ENCODE assay signal across 9 cellular contexts in genomic region chr4:169008478-169008877, GRCh38. TPM values are rescaled to one million over a fixed set of nuclear protein-coding genes. Genes with fewer than 3 reads are reported as not detected.
DNase-seq lines count a peak whose midpoint lies in the region; ATAC-seq, FAIRE-seq and TF ChIP-seq lines count a peak whose summit lies in the region.
"Had no signal": no experiment of that assay in that cellular context is flagged by ENCODE, and none has a peak within 500 bp of the region (broad histone marks: within the 10 kb centered on the region; RNA-seq: fewer than 3 reads in every experiment).

No MANE protein-coding gene starts in this region.

- H3K9me3 ChIP-seq in PC-9 (ENCODE audit: insufficient read depth, low read depth): no peaks in the 10 kb centered on the region

- intact Hi-C loops in PC-9 (cut with micrococcal nuclease; ENCODE audit: unreplicated experiment): loop anchor here (5.0 kb wide), 1 partner anchor 826 kb away; no protein-coding TSS in a partner anchor

- no peak for DNase-seq in GM19239 (ENCODE audit: insufficient read length, low spot score)
- no peak for DNase-seq in PC-9
- DNase-seq in epithelial cell of prostate (ENCODE audit: low read depth, low spot score): no peak
- no peak for DNase-seq in GM13976 (ENCODE audit: low spot score)
- DNase-seq: activated CD8-positive, alpha-beta memory T cell treated with anti-CD3 and anti-CD28 coated beads, Interleukin-2, amount 50 U/mL, for 48 hours had no signal

- H3K27ac ChIP-seq in PC-9 (no peak overlapping the region), epithelial cell of prostate (peak overlapping the region; percentile 88), rectal smooth muscle tissue (ENCODE audit: low read depth, low read length) (no peak overlapping the region)

- POLR2A ChIA-PET in PC-9 (lab: Charles Lee; ENCODE audit: unreplicated experiment): no interaction called here

- ATAC-seq in HG03175 (IDR thresholded peaks at IDR 0.05; ENCODE audit: unreplicated experiment) (no peak), HG02981 (IDR thresholded peaks at IDR 0.05; ENCODE audit: unreplicated experiment) (no peak), GM18517 (IDR thresholded peaks at IDR 0.05; ENCODE audit: unreplicated experiment) (no peak)

- H3K27me3 ChIP-seq in PC-9 (ENCODE audit: insufficient read depth, low read depth) (no peaks in the 10 kb centered on the region), rectal smooth muscle tissue (ENCODE audit: control insufficient read depth, insufficient read depth, low read length) (no peaks in the 10 kb centered on the region)

- TF ChIP-seq CTCF in PC-9 (conservative IDR thresholded peaks at IDR 0.05): no peak
- TF ChIP-seq CTCF in GM13976 (IDR thresholded peaks at IDR 0.05; ENCODE audit: borderline replicate concordance, control extremely low read depth, extremely low read depth, insufficient read depth, missing control alignments): no peak

- H3K4me2 ChIP-seq in PC-9: peak overlapping the region; percentile 90

- H2AFZ ChIP-seq in PC-9: no peak overlapping the region

- CTCF ChIA-PET in PC-9 (lab: Charles Lee): no interaction called here

- in situ Hi-C loops in GM13976 (cut with MboI; ENCODE audit: low sequenced_read_pairs, unreplicated experiment): no loop called here

- BruUV-seq in PC-9 (replicated peaks; lab: Mats Ljungman, UMichigan): no TSS peak

- peak; percentile 64 for FAIRE-seq in GM19239 (lab: Jason Lieb, UNC)

- no peaks in the 10 kb centered on the region for H4K20me1 ChIP-seq in PC-9 (ENCODE audit: insufficient read depth)

- H3K9me2 ChIP-seq in PC-9 (ENCODE audit: insufficient read depth): no peaks in the 10 kb centered on the region

- 0 out of 2 replicates have a peak, but pooled peaks cover 3% of the 10 kb centered on the region for H3F3A ChIP-seq in PC-9 (ENCODE audit: insufficient read depth, low read depth)

- no peaks in the 10 kb centered on the region for H3K36me3 ChIP-seq in PC-9 (ENCODE audit: low read depth)
- H3K36me3 ChIP-seq in rectal smooth muscle tissue (ENCODE audit: control insufficient read depth, insufficient read depth, low read length): no peaks in the 10 kb centered on the region

- H3K4me3 ChIP-seq in PC-9: peak overlapping the region; percentile 83; the same call in 1 of the 2 replicates
- H3K4me3 ChIP-seq in rectal smooth muscle tissue (ENCODE audit: low read length): peak overlapping the region; percentile 92

- peaks cover 26% of the 10 kb centered on the region; the same call in 1 of the 2 replicates for H3K4me1 ChIP-seq in PC-9 (replicated peaks; ENCODE audit: insufficient read depth)
- H3K4me1 ChIP-seq in rectal smooth muscle tissue (ENCODE audit: control insufficient read depth, insufficient read depth, low read length): peaks cover 7% of the 10 kb centered on the region

- no peak overlapping the region for H3K9ac ChIP-seq in rectal smooth muscle tissue (ENCODE audit: low read length)

- peaks cover 22% of the 10 kb centered on the region for H3K79me2 ChIP-seq in PC-9 (ENCODE audit: low read depth)

RNA-seq across cellular contexts. Expression of gene CBR4, which starts 1.6 kb away (rescaled TPM):
- 28.9 and 35.7 TPM in 2 replicates for total RNA-seq in PC-9 (2021)
